In genomic region chr12:59723520-59723919, GRCh38 we compare ENCODE assay signal across 23 cellular contexts.
"Had no signal": no experiment of that assay in that cellular context is flagged by ENCODE, and none has a peak within 500 bp of the region (broad histone marks: within the 10 kb centered on the region; RNA-seq: fewer than 3 reads in every experiment).

No MANE protein-coding gene starts in this region.

- H3K27ac ChIP-seq: Peyer's patch, RWPE1, SJCRH30, VCaP had no signal

- H3K9me2 ChIP-seq: SK-N-SH had no signal

- H3K4me2 ChIP-seq: SK-N-SH had no signal

- H3K36me3 ChIP-seq: Peyer's patch, SJCRH30 had no signal

- H3K27me3 ChIP-seq: Peyer's patch, SJCRH30 had no signal

- H3K9ac ChIP-seq: SK-N-SH had no signal

- H3K4me1 ChIP-seq: Peyer's patch, SJCRH30 had no signal

- H3K9me3 ChIP-seq: Peyer's patch, SJCRH30, SK-N-SH had no signal

- H3K4me3 ChIP-seq: Peyer's patch, SJCRH30 had no signal

- ATAC-seq: activated T-cell treated with anti-CD3 and anti-CD28 coated beads, Interleukin-2, amount 50 U/mL, for 72 hours had no signal

- DNase-seq: activated CD4-positive, alpha-beta memory T cell treated with anti-CD3 and anti-CD28 coated beads, Interleukin-2, amount 10 ng/mL, durations not matched to agents 7 days and 5 days; activated CD4-positive, alpha-beta T cell treated with anti-CD3 and anti-CD28 coated beads, Interleukin-2, amount 50 U/mL, for 1 hour; activated CD4-positive, CD25-positive, alpha-beta regulatory T cell; activated gamma-delta T cell treated with Interleukin-2 at 50 U/mL for 16 hours; activated naive CD4-positive, alpha-beta T cell treated with anti-CD3 and anti-CD28 coated beads, Interleukin-2, amount 50 U/mL, for 16 hours; activated naive CD8-positive, alpha-beta T cell treated with anti-CD3 and anti-CD28 coated beads, Interleukin-2, amount 10 ng/mL, durations not matched to agents 7 days and 5 days; activated T-cell treated with anti-CD3 and anti-CD28 coated beads, Interleukin-2, amount 50 U/mL, for 72 hours; aorta; Kasumi-1; KBM-7; NCI-H1105 treated with DMSO at 0.1 percent for 48 hours; NCI-H1436 treated with DMSO at 0.1 percent for 48 hours; NCI-H187; NCI-H2081; NCI-H446; NCI-H524; Peyer's patch; Right ventricle myocardium superior; SJCRH30; SK-N-SH; T-helper 1 cell had no signal
